1 cellular context compared by ENCODE assay signal in genomic region chr6:125022391-125022989, GRCh38.
TF ChIP-seq lines count a peak whose summit lies in the region.

No MANE protein-coding gene starts in this region.

TF ChIP-seq in HEK293, 187 proteins besides CTCF, POLR2A, EP300 and RAD21 (continued from another document):
- TF ChIP-seq PRDM4 (tag by site-specific recombination; IDR thresholded peaks at IDR 0.05) (no peak), ZSCAN23 (tag by site-specific recombination; IDR thresholded peaks at IDR 0.05) (no peak), SCRT2 (tag by site-specific recombination; IDR thresholded peaks at IDR 0.05) (peak; percentile 40; the same call in 1 of the 2 replicates)
